Comparison of ENCODE assay signal across 23 cellular contexts in genomic region chr11:2472428-2473186, GRCh38. TPM values are rescaled to one million over a fixed set of nuclear protein-coding genes. Genes with fewer than 3 reads are reported as not detected.
DNase-seq lines count a peak whose midpoint lies in the region; TF ChIP-seq lines count a peak whose summit lies in the region.
"Had no signal": no experiment of that assay in that cellular context is flagged by ENCODE, and none has a peak within 500 bp of the region (broad histone marks: within the 10 kb centered on the region; RNA-seq: fewer than 3 reads in every experiment).

No MANE protein-coding gene starts in this region.

- WGBS in adrenal gland, 4 donors, result 61 to 70% (median 70%) methylated on average over 7 to 8 of the region's 8 CpGs

- H4K20me1 ChIP-seq in osteoblast (ENCODE audit: insufficient read depth, low read length), result no peaks in the 10 kb centered on the region

- no peak overlapping the region for H3K4me3 ChIP-seq in adrenal gland
- no peak overlapping the region for H3K4me3 ChIP-seq in osteoblast (ENCODE audit: insufficient read depth, low read length)
- H3K4me3 ChIP-seq: BLaER1, GM12878, GM23248 had no signal

- no peak overlapping the region for H2AFZ ChIP-seq in osteoblast (ENCODE audit: low read length)
- H2AFZ ChIP-seq: GM23248 had no signal

- no peaks in the 10 kb centered on the region for H3K27me3 ChIP-seq in adrenal gland
- peaks cover 21% of the 10 kb centered on the region for H3K27me3 ChIP-seq in osteoblast (ENCODE audit: insufficient read depth, low read length)

- peaks cover 26 to 56% of the 10 kb centered on the region in 2 donors for H3K4me1 ChIP-seq in adrenal gland (replicated peaks in 1 of 2)
- no peaks in the 10 kb centered on the region for H3K4me1 ChIP-seq in osteoblast (ENCODE audit: insufficient read depth, low read length)

- no peaks in the 10 kb centered on the region for H3K79me2 ChIP-seq in osteoblast (ENCODE audit: insufficient read depth, low read length)

- peak overlapping the region in 4 of 5 donors; percentile 43 to 84 (median 76) for H3K27ac ChIP-seq in adrenal gland
- H3K27ac ChIP-seq in osteoblast (ENCODE audit: low read depth, low read length), result no peak overlapping the region
- H3K27ac ChIP-seq: BLaER1, GM23248 had no signal

- no peaks in the 10 kb centered on the region for H3K9me3 ChIP-seq in adrenal gland (replicated peaks in 1 of 3)
- no peaks in the 10 kb centered on the region for H3K9me3 ChIP-seq in osteoblast (ENCODE audit: low read depth, low read length)

- peak; percentile 30 for DNase-seq in activated CD8-positive, alpha-beta memory T cell treated with anti-CD3 and anti-CD28 coated beads for 24 hours
- no peak for DNase-seq in activated CD8-positive, alpha-beta memory T cell treated with anti-CD3 and anti-CD28 coated beads, Interleukin-2, amount 50 U/mL, for 4 hours
- DNase-seq in adrenal gland (peak in 5 of 7 donors; percentile 24 to 51 (median 26)), osteoblast (ENCODE audit: insufficient read length, low spot score, missing footprints) (peak; percentile 46), ureter (ENCODE audit: low spot score) (peak; percentile 28), NAMALWA (ENCODE audit: low spot score) (no peak), SK-N-DZ (ENCODE audit: low spot score) (no peak), NOMO-1 (lab: John Stamatoyannopoulos, UW; ENCODE audit: unreplicated experiment in 2 of 2) (no peak)
- DNase-seq: 8988T; Calu3; CD8-positive, alpha-beta T cell; GF-D8; GM23248; HCEC 1CT; NCI-H187; NCI-H2107; NCI-H510A treated with DMSO at 0.1 percent for 48 hours; NCI-H774; SHP77 treated with DMSO at 0.1 percent for 48 hours had no signal

- H3K36me3 ChIP-seq in adrenal gland (replicated peaks in 1 of 2) (no peaks in the 10 kb centered on the region), osteoblast (ENCODE audit: insufficient read depth, low read length) (no peaks in the 10 kb centered on the region)
- H3K36me3 ChIP-seq: BLaER1 had no signal

- intact Hi-C loops in adrenal gland (cut with DNase I), result no loop called here

- no peak for TF ChIP-seq POLR2A in adrenal gland (IDR thresholded peaks at IDR 0.05)

- H3K4me2 ChIP-seq in osteoblast (ENCODE audit: insufficient read depth, low read length), result no peak overlapping the region
- H3K4me2 ChIP-seq: BLaER1 had no signal

- no peak for TF ChIP-seq CTCF in adrenal gland (IDR thresholded peaks at IDR 0.05)
- no peak for TF ChIP-seq CTCF in osteoblast (IDR thresholded peaks at IDR 0.05; ENCODE audit: extremely low read depth, low read depth, low read length)

RNA-seq across cellular contexts. Expression of gene KCNQ1, which starts 27.8 kb away (rescaled TPM):
- 100 to 1,000 TPM; 305 to 447 (median 355) TPM for total RNA-seq in adrenal gland
- polyA plus RNA-seq in adrenal gland, result 100 to 1,000 TPM; 158 to 231 (median 182) TPM
- not detected in 2 replicates for total RNA-seq in osteoblast
- total RNA-seq in ureter, result 63.0 TPM
- not detected in 2 replicates for polyA plus RNA-seq in SK-N-DZ (2014; cell fraction: cytosol; rRNA removed)
- not detected in 2 replicates for polyA plus RNA-seq in SK-N-DZ (2014; cell fraction: nucleus; rRNA removed)
- total RNA-seq: GM23248, RPMI7951 had no signal
- polyA plus RNA-seq: AG04450, GM23248 had no signal

RNA-seq across cellular contexts. Expression of gene TRPM5, which starts 28.3 kb away (rescaled TPM):
- total RNA-seq in adrenal gland (1 to 10 TPM in 3 of 8 donors, under 1 TPM in 5; 0.32 to 2.4 (median 0.83) TPM), osteoblast (under 0.01 TPM in 1 of 2 replicates, not detected in the other), ureter (0.60 TPM)
- 1 to 10 TPM in 2 of 3 donors, not detected in 1; 3.0 to 7.4 TPM for polyA plus RNA-seq in adrenal gland
- 0.26 and 0.38 TPM in 2 replicates for polyA plus RNA-seq in SK-N-DZ (2014; cell fraction: cytosol; rRNA removed)
- polyA plus RNA-seq in SK-N-DZ (2014; cell fraction: nucleus; rRNA removed), result 2.9 and 3.9 TPM in 2 replicates
- total RNA-seq: Calu3, GM12878, GM23248, RPMI7951 had no signal
- polyA plus RNA-seq: AG04450, GM12878, GM23248 had no signal

Comparison
In these comparisons a context has a peak if more than half of its experiments do, and no peak if none do; other contexts are left out.
1. DNase-seq: peak in activated CD8-positive, alpha-beta memory T cell treated with anti-CD3 and anti-CD28 coated beads for 24 hours (single experiment), adrenal gland (5 of 7), osteoblast (single experiment) and ureter (single experiment); none in activated CD8-positive, alpha-beta memory T cell treated with anti-CD3 and anti-CD28 coated beads, Interleukin-2, amount 50 U/mL, for 4 hours (single experiment), NAMALWA (single experiment), SK-N-DZ (single experiment) and NOMO-1 (0 of 2).
2. RNA of gene KCNQ1, which starts 27.8 kb away (total RNA-seq): 305 to 447 TPM in adrenal gland and 63.0 TPM in ureter (single experiment); not detected in osteoblast; every median in the first group is over 10 times any median in the second.